ENCODE assay signal across 8 cellular contexts in genomic region chr16:30903596-30903995, GRCh38. TPM values are rescaled to one million over a fixed set of nuclear protein-coding genes. Genes with fewer than 3 reads are reported as not detected.
A peak's percentile ranks its signal among the peaks of the same experiment; 100 is the strongest.
DNase-seq lines count a peak whose midpoint lies in the region; ATAC-seq and TF ChIP-seq lines count a peak whose summit lies in the region.

No MANE protein-coding gene starts in this region.

- no peak for TF ChIP-seq CTCF in DND-41 (IDR thresholded peaks at IDR 0.05; ENCODE audit: borderline replicate concordance, extremely low read depth, low read length, poor library complexity, severe bottlenecking)
- no peak for TF ChIP-seq CTCF in OCI-LY1 (IDR thresholded peaks at IDR 0.05; ENCODE audit: low read length)
- no peak for TF ChIP-seq CTCF in endodermal cell (conservative IDR thresholded peaks at IDR 0.05)
- no peak for TF ChIP-seq CTCF in neural crest cell (conservative IDR thresholded peaks at IDR 0.05)

- H3K27me3 ChIP-seq in DND-41 (ENCODE audit: insufficient read depth, low read length, poor library complexity) (no peaks in the 10 kb centered on the region), OCI-LY1 (ENCODE audit: insufficient read depth, low read length) (no peaks in the 10 kb centered on the region), endodermal cell (ENCODE audit: control insufficient read depth, insufficient read depth, low read length, poor library complexity, severe bottlenecking) (no peaks in the 10 kb centered on the region)

- H2AFZ ChIP-seq in DND-41 (ENCODE audit: low read depth, low read length), result peak overlapping the region; percentile 86
- peak overlapping the region; percentile 1; the same call in 1 of the 2 replicates for H2AFZ ChIP-seq in OCI-LY1 (ENCODE audit: low read length)

- peaks cover 5% of the 10 kb centered on the region for H3K27me3 Mint-ChIP-seq in endodermal cell (ENCODE audit: insufficient read depth)
- H3K27me3 Mint-ChIP-seq in neural crest cell (ENCODE audit: low read depth), result no peaks in the 10 kb centered on the region

- no peaks in the 10 kb centered on the region for H3F3A ChIP-seq in OCI-LY1 (ENCODE audit: insufficient read depth, low read length)

- no peaks in the 10 kb centered on the region for H3K36me3 Mint-ChIP-seq in endodermal cell (ENCODE audit: low read depth)
- H3K36me3 Mint-ChIP-seq in neural crest cell (ENCODE audit: low read depth), result no peaks in the 10 kb centered on the region

- peak; percentile 70 for DNase-seq in DND-41
- DNase-seq in endodermal cell, result no peak
- no peak for DNase-seq in neural crest cell (ENCODE audit: low read depth, low spot score)
- no peak for DNase-seq in A172 (ENCODE audit: low spot score)
- no peak for DNase-seq in NCI-H146 (lab: John Stamatoyannopoulos, UW)
- no peak for DNase-seq in activated effector memory CD4-positive, alpha-beta T cell treated with Interleukin-2 at 50 U/mL for 16 hours
- no peak for DNase-seq in NCI-H146 treated with DMSO at 0.1 percent for 48 hours (lab: John Stamatoyannopoulos, UW; ENCODE audit: unreplicated experiment)

- no peaks in the 10 kb centered on the region for H3K9me2 ChIP-seq in OCI-LY1 (ENCODE audit: low read depth, low read length)

- H4K20me1 ChIP-seq in DND-41 (ENCODE audit: insufficient read depth, low read length), result no peaks in the 10 kb centered on the region
- no peaks in the 10 kb centered on the region for H4K20me1 ChIP-seq in OCI-LY1 (ENCODE audit: insufficient read depth, low read length)

- H3K36me3 ChIP-seq in DND-41 (ENCODE audit: insufficient read depth, low read length) (no peaks in the 10 kb centered on the region), OCI-LY1 (ENCODE audit: insufficient read depth, low read length) (no peaks in the 10 kb centered on the region), endodermal cell (ENCODE audit: control insufficient read depth, insufficient read depth, low read length) (no peaks in the 10 kb centered on the region)

- H3K9me3 ChIP-seq in DND-41 (ENCODE audit: insufficient read depth, low read length, severe bottlenecking) (no peaks in the 10 kb centered on the region), OCI-LY1 (ENCODE audit: low read length) (no peaks in the 10 kb centered on the region), endodermal cell (ENCODE audit: control insufficient read depth, low read length) (no peaks in the 10 kb centered on the region)

- H3K9ac ChIP-seq in DND-41 (ENCODE audit: low read depth, low read length) (peak overlapping the region; percentile 6; the same call in 1 of the 2 replicates), OCI-LY1 (ENCODE audit: low read length) (no peak overlapping the region), endodermal cell (ENCODE audit: extremely low read depth, low read length, poor library complexity, severe bottlenecking) (no peak overlapping the region)

- no peaks in the 10 kb centered on the region for H3K9me3 Mint-ChIP-seq in endodermal cell
- H3K9me3 Mint-ChIP-seq in neural crest cell, result no peaks in the 10 kb centered on the region

- H3K4me3 Mint-ChIP-seq in endodermal cell (no peak overlapping the region), neural crest cell (no peak overlapping the region)

- H3K4me2 ChIP-seq in DND-41 (ENCODE audit: insufficient read depth, low read length), result peak overlapping the region; percentile 21; the same call in 1 of the 2 replicates
- no peak overlapping the region for H3K4me2 ChIP-seq in OCI-LY1 (ENCODE audit: low read length)

- H3K4me1 Mint-ChIP-seq in endodermal cell (peaks cover 4% of the 10 kb centered on the region), neural crest cell (peaks cover 32% of the 10 kb centered on the region)

- H3K79me2 ChIP-seq in DND-41 (ENCODE audit: insufficient read depth, low read length) (peaks cover 2% of the 10 kb centered on the region; the same call in 1 of the 2 replicates), OCI-LY1 (ENCODE audit: insufficient read depth, low read length) (no peaks in the 10 kb centered on the region)

- 92 to 97% methylated on average over 4 of the region's 4 CpGs for WGBS in endodermal cell (ENCODE audit: insufficient coverage in 1 of 2, insufficient read length in 1 of 2), 2 experiments

- ATAC-seq in DND-41 (ENCODE audit: insufficient read depth, low read depth), result peak; percentile 67

- H3K4me3 ChIP-seq in DND-41 (ENCODE audit: low read depth in 1 of 2, low read length in 2 of 2) (peak overlapping the region in 1 of 2 experiments; percentile 26; a peak in 2 of 4 replicates), OCI-LY1 (ENCODE audit: low read depth, low read length, poor library complexity, severe bottlenecking) (no peak overlapping the region), endodermal cell (ENCODE audit: low read length) (no peak overlapping the region)

- H3K27ac ChIP-seq in DND-41 (ENCODE audit: low read length), result peak overlapping the region; percentile 96
- H3K27ac ChIP-seq in OCI-LY1 (ENCODE audit: low read depth, low read length, poor library complexity, severe bottlenecking), result no peak overlapping the region
- H3K27ac ChIP-seq in endodermal cell (ENCODE audit: low read depth, low read length), result no peak overlapping the region

- H3K27ac Mint-ChIP-seq in endodermal cell, result peak overlapping the region; percentile 1
- peak overlapping the region; percentile 23 for H3K27ac Mint-ChIP-seq in neural crest cell (ENCODE audit: unreplicated experiment)

- H3K4me1 ChIP-seq in DND-41 (ENCODE audit: insufficient read depth, low read length) (peaks cover 37% of the 10 kb centered on the region), OCI-LY1 (ENCODE audit: insufficient read depth, low read length, severe bottlenecking) (peaks cover 29% of the 10 kb centered on the region), endodermal cell (ENCODE audit: control insufficient read depth, insufficient read depth, low read length) (no peaks in the 10 kb centered on the region)

RNA-seq across cellular contexts. Expression of gene CTF1, which starts 7.2 kb away (rescaled TPM):
- total RNA-seq in endodermal cell (1 to 10 TPM; 3.1 to 3.3 TPM), neural crest cell (1.6 and 2.6 TPM in 2 replicates)
- polyA plus RNA-seq in endodermal cell (2013, experiment 1 of 2), result 3.8 TPM
- polyA plus RNA-seq in endodermal cell (2013, experiment 2 of 2), result 2.8 TPM
- 1.9 and 2.3 TPM in 2 replicates for total RNA-seq in A172 (2014; rRNA removed; shearing (Covaris generic))

RNA-seq across cellular contexts. Expression of gene BCL7C, which starts 9.7 kb away (rescaled TPM):
- 10 to 100 TPM; 64.7 to 67.6 TPM for total RNA-seq in endodermal cell
- polyA plus RNA-seq in endodermal cell (2013, experiment 1 of 2), result 39.4 TPM
- 41.9 TPM for polyA plus RNA-seq in endodermal cell (2013, experiment 2 of 2)
- total RNA-seq in neural crest cell, result 35.9 and 38.4 TPM in 2 replicates
- total RNA-seq in A172 (2014; rRNA removed; shearing (Covaris generic)), result 57.3 and 60.8 TPM in 2 replicates

RNA-seq across cellular contexts. Expression of gene FBXL19, which starts 19.8 kb away (rescaled TPM):
- 10 to 100 TPM; 74.0 to 84.3 TPM for total RNA-seq in endodermal cell
- polyA plus RNA-seq in endodermal cell (2013, experiment 1 of 2), result 49.4 TPM
- polyA plus RNA-seq in endodermal cell (2013, experiment 2 of 2), result 46.5 TPM
- 78.1 and 84.7 TPM in 2 replicates for total RNA-seq in neural crest cell
- 18.7 and 32.5 TPM in 2 replicates for total RNA-seq in A172 (2014; rRNA removed; shearing (Covaris generic))

RNA-seq across cellular contexts. Expression of gene ORAI3, which starts 45.3 kb away (rescaled TPM):
- total RNA-seq in endodermal cell (10 to 100 TPM; 16.9 to 17.7 TPM), neural crest cell (7.7 and 8.0 TPM in 2 replicates)
- polyA plus RNA-seq in endodermal cell (2013, experiment 1 of 2), result 9.2 TPM
- polyA plus RNA-seq in endodermal cell (2013, experiment 2 of 2), result 10.4 TPM
- 46.4 and 50.8 TPM in 2 replicates for total RNA-seq in A172 (2014; rRNA removed; shearing (Covaris generic))

RNA-seq across cellular contexts. Expression of gene SETD1A, which starts 54.0 kb away (rescaled TPM):
- total RNA-seq in endodermal cell (10 to 100 TPM; 23.8 to 25.0 TPM), neural crest cell (33.4 and 35.2 TPM in 2 replicates)
- polyA plus RNA-seq in endodermal cell (2013, experiment 1 of 2), result 21.0 TPM
- 18.2 TPM for polyA plus RNA-seq in endodermal cell (2013, experiment 2 of 2)
- 3.5 and 3.8 TPM in 2 replicates for total RNA-seq in A172 (2014; rRNA removed; shearing (Covaris generic))
